In the genomic region with DNA sequence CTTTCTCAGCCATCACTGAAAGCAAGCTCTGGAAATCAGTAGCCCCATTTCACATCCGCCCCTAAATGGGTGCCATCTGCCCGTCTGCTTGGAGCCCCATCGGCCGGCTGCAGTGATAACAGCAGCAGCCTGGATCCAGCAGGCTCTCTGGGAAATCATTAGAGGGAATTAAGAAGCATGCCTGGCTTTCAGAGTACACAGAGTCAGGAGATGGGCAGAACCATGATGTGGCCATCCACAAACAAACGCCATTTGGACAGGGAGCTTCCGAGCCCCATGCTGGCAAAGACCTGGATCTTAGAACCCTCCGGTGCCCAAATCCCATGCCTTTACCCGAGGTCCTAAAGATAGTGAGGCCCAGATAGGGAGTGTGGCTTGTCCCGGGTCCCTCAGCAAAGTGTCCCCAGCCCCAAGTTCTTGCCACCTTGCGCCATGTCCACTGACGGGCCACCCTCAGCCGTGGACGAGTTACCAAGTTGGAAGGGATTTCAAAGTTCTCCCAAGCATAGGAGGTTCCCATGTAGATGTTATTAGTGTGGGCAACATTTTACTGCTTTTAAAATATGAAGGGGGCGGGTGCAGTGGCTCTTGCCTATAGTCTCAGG, we compare ENCODE assay signal across 8 cellular contexts. TPM values are rescaled to one million over a fixed set of nuclear protein-coding genes. Genes with fewer than 3 reads are reported as not detected.
DNase-seq lines count a peak whose midpoint lies in the region; ATAC-seq and TF ChIP-seq lines count a peak whose summit lies in the region.

No MANE protein-coding gene starts in this region.

- peak overlapping the region; percentile 73 for H3K4me3 ChIP-seq in AG10803 (ENCODE audit: low read length)
- peak overlapping the region; percentile 74 for H3K4me3 ChIP-seq in LNCaP clone FGC (ENCODE audit: low read depth, low read length)
- peak overlapping the region; percentile 74 for H3K4me3 ChIP-seq in choroid plexus epithelial cell (ENCODE audit: low read depth, low read length)
- H3K4me3 ChIP-seq in muscle layer of duodenum (ENCODE audit: low read depth in 1 of 2, low read length in 2 of 2): peak overlapping the region; percentile 82 to 84

- H3K27me3 ChIP-seq in muscle layer of duodenum (ENCODE audit: low read depth, low read length): no peaks in the 10 kb centered on the region

- ATAC-seq in HG02973 (IDR thresholded peaks at IDR 0.05; ENCODE audit: unreplicated experiment): no peak

- DNase-seq in AG10803 (ENCODE audit: low read depth) (no peak), LNCaP clone FGC (ENCODE audit: low read depth) (no peak), choroid plexus epithelial cell (ENCODE audit: low read depth) (no peak), occipital lobe (lab: John Stamatoyannopoulos, UW) (no peak), SIG-M5 (lab: John Stamatoyannopoulos, UW) (no peak), mesenteric fat pad (ENCODE audit: low spot score) (no peak)

- H3K27ac ChIP-seq in muscle layer of duodenum (ENCODE audit: low read length): peak overlapping the region; percentile 79

- peaks cover 0 to 11% of the 10 kb centered on the region in 2 donors for H3K4me1 ChIP-seq in muscle layer of duodenum (ENCODE audit: control insufficient read depth in 1 of 2, insufficient read depth in 2 of 2, low read length in 2 of 2)

- TF ChIP-seq CTCF in AG10803 (conservative IDR thresholded peaks at IDR 0.05; ENCODE audit: low read length): no peak
- TF ChIP-seq CTCF in LNCaP clone FGC (IDR thresholded peaks at IDR 0.05; ENCODE audit: control insufficient read depth, extremely low read depth, insufficient read depth): no peak
- no peak for TF ChIP-seq CTCF in choroid plexus epithelial cell (conservative IDR thresholded peaks at IDR 0.05; ENCODE audit: low read depth, low read length)

- no peaks in the 10 kb centered on the region for H3K36me3 ChIP-seq in muscle layer of duodenum (ENCODE audit: control insufficient read depth in 1 of 2, insufficient read depth in 2 of 2, low read length in 2 of 2)

- no peaks in the 10 kb centered on the region for H3K9me3 ChIP-seq in muscle layer of duodenum (ENCODE audit: control insufficient read depth in 1 of 2, low read length in 2 of 2)

RNA-seq across cellular contexts. Expression of a gene that starts 1.0 kb away (rescaled TPM):
- total RNA-seq in occipital lobe (13.7 TPM), mesenteric fat pad (191 TPM)

Comparison
In these comparisons a context has a peak if more than half of its experiments do, and no peak if none do; other contexts are left out.
1. RNA of a gene that starts 1.0 kb away (total RNA-seq): 191 TPM in mesenteric fat pad (single experiment); 13.7 TPM in occipital lobe (single experiment); every median in the first group is over 10 times any median in the second.
2. Peak in every context shown above with its lines, with median percentiles within 50 percentile points of each other: H3K4me3 ChIP-seq.